In the genomic region with DNA sequence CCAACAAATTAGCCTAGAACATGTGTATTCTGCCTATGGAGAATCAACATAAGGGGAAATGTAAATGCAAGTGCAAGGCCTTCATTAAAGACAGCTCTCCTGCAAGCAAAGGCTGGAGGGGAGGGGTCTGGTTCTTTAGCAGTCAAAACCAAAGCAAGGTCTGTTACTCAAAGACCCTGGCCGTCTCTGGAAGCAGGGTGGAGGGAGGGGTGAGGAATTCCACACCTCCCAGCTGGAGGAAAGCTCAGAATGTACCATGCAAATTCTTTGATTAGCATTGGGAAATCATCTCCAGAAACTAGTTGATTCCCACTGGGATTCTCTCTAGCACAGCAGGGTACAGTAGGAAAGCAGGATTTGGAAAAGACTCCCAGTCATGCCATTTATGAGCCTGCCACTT, we compare ENCODE assay signal across 23 cellular contexts.
"Had no signal": no experiment of that assay in that cellular context is flagged by ENCODE, and none has a peak within 500 bp of the region (broad histone marks: within the 10 kb centered on the region; RNA-seq: fewer than 3 reads in every experiment).

No MANE protein-coding gene starts in this region.

- H3K36me3 ChIP-seq: ascending aorta had no signal

- H3K9me3 ChIP-seq: ascending aorta, body of pancreas had no signal

- H3K4me1 ChIP-seq: ascending aorta had no signal

- H3K27me3 ChIP-seq: ascending aorta, body of pancreas had no signal

- H3K4me3 ChIP-seq: ascending aorta, body of pancreas had no signal

- H3K27ac ChIP-seq: ascending aorta, body of pancreas had no signal

- DNase-seq: activated B cell treated with CpG ODN at 0.5 μM for 24 hours; activated CD4-positive, alpha-beta T cell treated with anti-CD3 and anti-CD28 coated beads for 1 hour; activated CD4-positive, alpha-beta T cell treated with anti-CD3 and anti-CD28 coated beads, Interleukin-2, amount 10 ng/mL, durations not matched to agents 24 days and 14 days; activated CD4-positive, alpha-beta T cell treated with anti-CD3 and anti-CD28 coated beads, Interleukin-2, amount 50 U/mL, for 48 hours; activated CD8-positive, alpha-beta memory T cell treated with anti-CD3 and anti-CD28 coated beads, Interleukin-2, amount 10 ng/mL, durations not matched to agents 7 days and 5 days; activated effector memory CD4-positive, alpha-beta T cell treated with anti-CD3 and anti-CD28 coated beads, Interleukin-2, amount 50 U/mL, for 16 hours; activated naive CD4-positive, alpha-beta T cell treated with Interleukin-2 at 50 U/mL for 16 hours; activated naive CD8-positive, alpha-beta T cell treated with anti-CD3 and anti-CD28 coated beads, Interleukin-2, amount 50 U/mL, for 24 hours; activated T-cell treated with anti-CD3 and anti-CD28 coated beads, Interleukin-2, amount 50 U/mL, for 24 hours; amniotic stem cell; Karpas-422; MM.1S; NCI-H1105; NCI-H1436; NCI-H1694 treated with DMSO at 0.1 percent for 48 hours; NCI-H2081; NCI-H510A treated with DMSO at 0.1 percent for 48 hours; NCI-H69; SIG-M5; T-helper 17 cell; T-helper 9 cell had no signal
